9 cellular contexts compared by ENCODE assay signal in the genomic region with DNA sequence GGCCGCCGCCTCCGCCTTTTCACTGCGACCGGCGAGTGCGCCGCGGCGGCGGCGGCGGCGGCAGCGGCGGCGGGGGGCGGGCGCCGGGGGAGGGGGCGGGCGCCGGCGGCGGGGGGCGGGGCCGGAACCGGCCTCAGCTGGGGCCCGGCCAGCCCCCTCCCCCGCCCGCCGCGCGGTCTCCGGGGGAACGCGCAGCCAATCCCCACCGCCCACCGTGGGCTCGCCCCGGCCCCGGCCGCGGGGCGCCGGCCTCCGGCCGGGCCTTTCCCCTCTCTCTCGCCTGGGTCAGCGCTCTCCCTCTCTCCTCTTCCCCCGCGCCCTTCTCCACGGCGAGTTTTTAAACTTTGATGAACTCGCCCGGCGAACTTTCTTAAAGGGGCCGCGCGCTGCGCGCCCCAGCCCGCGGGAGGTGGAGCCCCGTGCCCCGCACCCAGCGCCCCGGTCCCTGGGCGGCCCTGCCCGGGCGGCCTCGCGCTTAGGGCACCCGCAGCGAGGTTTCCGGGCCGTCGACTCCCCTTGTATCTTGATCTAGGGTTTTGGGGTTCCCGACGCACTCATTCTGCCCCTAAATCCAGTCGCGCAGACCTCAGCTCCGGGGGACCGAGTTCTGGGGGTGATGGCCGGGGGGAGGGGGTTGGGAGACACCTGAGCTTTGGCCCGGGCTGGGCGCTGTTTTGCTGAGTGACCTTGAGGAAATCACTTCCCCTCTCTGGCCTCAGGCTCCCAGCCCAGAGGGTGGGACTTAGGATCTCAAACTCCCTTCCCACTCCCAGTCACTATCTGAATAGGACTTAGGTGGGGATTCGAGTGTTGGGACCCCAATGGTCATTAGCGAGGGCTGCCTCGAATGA. TPM values are rescaled to one million over a fixed set of nuclear protein-coding genes. Genes with fewer than 3 reads are reported as not detected.
DNase-seq lines count a peak whose midpoint lies in the region; ATAC-seq and TF ChIP-seq lines count a peak whose summit lies in the region.
"Had no signal": no experiment of that assay in that cellular context is flagged by ENCODE, and none has a peak within 500 bp of the region (broad histone marks: within the 10 kb centered on the region; RNA-seq: fewer than 3 reads in every experiment).

A gene (minus strand): TSS at position 39 of the 851 bp plus-strand sequence. CDS start 270 bp downstream, outside the sequence.

- peak within 1 kb of the TSS; percentile 35 for H3K27ac Mint-ChIP-seq in neural crest cell (ENCODE audit: unreplicated experiment)

- no peak for ATAC-seq in GM18868 (IDR thresholded peaks at IDR 0.05; ENCODE audit: unreplicated experiment)

- peaks cover 0 to 45% (median 0%) of the 10 kb centered on the region in 4 donors for H3K27me3 ChIP-seq in esophagus squamous epithelium

- no peaks in the 10 kb centered on the region for H3K9me3 Mint-ChIP-seq in neural crest cell

- TF ChIP-seq CTCF in RWPE1 (conservative IDR thresholded peaks at IDR 0.05; ENCODE audit: low read depth) (no peak), esophagus squamous epithelium (IDR thresholded peaks at IDR 0.05) (no peak), neural crest cell (conservative IDR thresholded peaks at IDR 0.05) (no peak)

- H3K27ac ChIP-seq in RWPE1, result no peak within 1 kb of the TSS
- peak within 1 kb of the TSS; percentile 69 to 91 (median 80) for H3K27ac ChIP-seq in esophagus squamous epithelium

- no peaks in the 10 kb centered on the region for H3K36me3 ChIP-seq in esophagus squamous epithelium

- POLR2A ChIA-PET in RWPE1 (lab: Yijun Ruan, JAX; ENCODE audit: low non-redundant PET), result no interaction called here

- intact Hi-C loops in esophagus squamous epithelium (cut with DNase I), result no loop called here

- peak; percentile 21 for DNase-seq in RWPE1 (ENCODE audit: low spot score)
- DNase-seq in esophagus squamous epithelium (lab: John Stamatoyannopoulos, UW), result no peak
- DNase-seq in neural crest cell (ENCODE audit: low read depth, low spot score), result peak; percentile 28
- DNase-seq in NCI-H510A treated with DMSO at 0.1 percent for 48 hours (lab: John Stamatoyannopoulos, UW), result no peak
- no peak for DNase-seq in SKM-1 treated with dmso at 0.1 percent for 144 hours (lab: John Stamatoyannopoulos, UW; ENCODE audit: unreplicated experiment)
- no peak for DNase-seq in NCI-H1436 treated with DMSO at 0.1 percent for 48 hours (lab: John Stamatoyannopoulos, UW)

- no peaks in the 10 kb centered on the region for H3K9me3 ChIP-seq in esophagus squamous epithelium

- H3K4me3 Mint-ChIP-seq in neural crest cell, result peak within 1 kb of the TSS; percentile 95

- no peaks in the 10 kb centered on the region for H3K27me3 Mint-ChIP-seq in neural crest cell (ENCODE audit: low read depth)

- TF ChIP-seq POLR2A in esophagus squamous epithelium (IDR thresholded peaks at IDR 0.05), result peak in 1 of 4 donors; percentile 20

- CTCF ChIA-PET in RWPE1 (lab: Yijun Ruan, JAX), result no interaction called here

- H3K4me1 Mint-ChIP-seq in neural crest cell, result peaks cover 27% of the 10 kb centered on the region

- peaks cover 0 to 24% (median 5%) of the 10 kb centered on the region in 3 donors for H3K4me1 ChIP-seq in esophagus squamous epithelium

- H3K4me3 ChIP-seq in GM08714 (ENCODE audit: low read length) (peak within 1 kb of the TSS; percentile 60), esophagus squamous epithelium (peak within 1 kb of the TSS; percentile 50 to 86 (median 65))

- 0% methylated on average over 1 to 5 of the region's 90 CpGs for WGBS in esophagus squamous epithelium, 2 donors

- no peaks in the 10 kb centered on the region for H3K36me3 Mint-ChIP-seq in neural crest cell (ENCODE audit: low read depth)

RNA-seq across cellular contexts. Expression of the gene that starts here (rescaled TPM):
- total RNA-seq in esophagus squamous epithelium (1 to 10 TPM in 2 of 4 donors, under 1 TPM in 1, not detected in 1; 0.75 to 5.0 (median 1.3) TPM), neural crest cell (40.3 and 40.5 TPM in 2 replicates)
- total RNA-seq: T-helper 1 cell treated with Interleukin-12 subunit alpha and Interleukin-12 subunit beta and Interleukin-4 antibody, amounts not matched to agents 30 ng/mL and 1 ng/mL, for 36 hours had no signal

Comparison
In these comparisons a context has a peak if more than half of its experiments do, and no peak if none do; other contexts are left out.
1. DNase-seq: peak in RWPE1 (single experiment) and neural crest cell (single experiment); none in esophagus squamous epithelium (single experiment), NCI-H510A treated with DMSO at 0.1 percent for 48 hours (single experiment), SKM-1 treated with dmso at 0.1 percent for 144 hours (single experiment) and NCI-H1436 treated with DMSO at 0.1 percent for 48 hours (single experiment).